12 cellular contexts compared by ENCODE assay signal in the genomic region with DNA sequence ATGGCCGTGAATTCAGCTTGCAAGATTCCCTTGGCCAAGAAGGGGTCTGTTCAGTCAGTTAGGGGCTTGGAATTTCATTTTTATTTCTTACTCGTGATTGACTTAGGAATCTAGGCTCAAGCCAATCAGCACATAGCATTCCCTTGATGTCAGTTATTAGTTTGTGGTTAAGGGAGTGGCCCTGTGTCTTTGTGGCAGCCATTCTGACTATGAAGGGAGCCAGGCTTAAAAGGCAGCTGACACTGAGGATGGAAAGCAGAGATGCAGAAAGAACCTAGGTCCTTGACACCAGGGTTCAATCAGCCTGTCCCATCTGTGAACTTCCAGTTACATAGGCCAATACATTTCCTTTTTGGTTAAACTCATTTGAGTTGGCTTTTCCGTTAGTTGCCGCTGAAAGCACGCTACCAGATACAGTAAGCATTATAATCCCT. TPM values are rescaled to one million over a fixed set of nuclear protein-coding genes. Genes with fewer than 3 reads are reported as not detected.
DNase-seq lines count a peak whose midpoint lies in the region; ATAC-seq and TF ChIP-seq lines count a peak whose summit lies in the region.
"Had no signal": no experiment of that assay in that cellular context is flagged by ENCODE, and none has a peak within 500 bp of the region (broad histone marks: within the 10 kb centered on the region; RNA-seq: fewer than 3 reads in every experiment).

No MANE protein-coding gene starts in this region.

- 0 out of 2 replicates have a peak, but pooled peaks cover 3% of the 10 kb centered on the region for H3F3A ChIP-seq in GM23338 (replicated peaks; ENCODE audit: low read depth)

- TF ChIP-seq CTCF in kidney epithelial cell (IDR thresholded peaks at IDR 0.05; ENCODE audit: insufficient read depth, low read length, poor library complexity, severe bottlenecking) (no peak), GM23338 (conservative IDR thresholded peaks at IDR 0.05; ENCODE audit: low read depth in 2 of 2) (no peak), endothelial cell (IDR thresholded peaks at IDR 0.05; ENCODE audit: unreplicated experiment) (no peak)

- no peaks in the 10 kb centered on the region for H3K36me3 ChIP-seq in kidney epithelial cell (ENCODE audit: control insufficient read depth, insufficient read depth, low read length)
- H3K36me3 ChIP-seq in GM23338 (ENCODE audit: insufficient read depth): no peaks in the 10 kb centered on the region

- H3K4me1 ChIP-seq in GM23338 (ENCODE audit: insufficient read depth): peaks cover 11% of the 10 kb centered on the region

- H2AFZ ChIP-seq in GM23338: no peak overlapping the region

- peak overlapping the region; percentile 42 for H3K4me3 Mint-ChIP-seq in activated naive CD8-positive, alpha-beta T cell treated with anti-CD3 and anti-CD28 coated beads for 36 hours
- no peak overlapping the region for H3K4me3 Mint-ChIP-seq in GM23338
- H3K4me3 Mint-ChIP-seq in endothelial cell (ENCODE audit: unreplicated experiment): no peak overlapping the region
- H3K4me3 Mint-ChIP-seq: activated CD4-positive, alpha-beta T cell treated with anti-CD3 and anti-CD28 coated beads for 36 hours had no signal

- H3K4me1 Mint-ChIP-seq in activated naive CD8-positive, alpha-beta T cell treated with anti-CD3 and anti-CD28 coated beads for 36 hours: peaks cover 48% of the 10 kb centered on the region
- H3K4me1 Mint-ChIP-seq in GM23338 (peaks cover 11% of the 10 kb centered on the region), endothelial cell (ENCODE audit: unreplicated experiment) (peaks cover 5% of the 10 kb centered on the region)

- H3K27ac Mint-ChIP-seq in activated naive CD8-positive, alpha-beta T cell treated with anti-CD3 and anti-CD28 coated beads for 36 hours: no peak overlapping the region
- H3K27ac Mint-ChIP-seq in GM23338: no peak overlapping the region
- no peak overlapping the region for H3K27ac Mint-ChIP-seq in endothelial cell (ENCODE audit: unreplicated experiment)
- H3K27ac Mint-ChIP-seq: activated CD4-positive, alpha-beta T cell treated with anti-CD3 and anti-CD28 coated beads for 36 hours had no signal

- no peak for ATAC-seq in GM23338
- ATAC-seq: activated CD4-positive, alpha-beta T cell treated with anti-CD3 and anti-CD28 coated beads for 36 hours had no signal

- H3K79me2 ChIP-seq in GM23338 (replicated peaks; ENCODE audit: insufficient read depth): no peaks in the 10 kb centered on the region

- no peaks in the 10 kb centered on the region for H3K27me3 ChIP-seq in kidney epithelial cell (ENCODE audit: control insufficient read depth, insufficient read depth, low read length)
- no peaks in the 10 kb centered on the region for H3K27me3 ChIP-seq in GM23338 (ENCODE audit: insufficient read depth)

- DNase-seq in COLO829 (ENCODE audit: low spot score) (peak; percentile 26), KG1 (lab: John Stamatoyannopoulos, UW) (peak; percentile 13), kidney epithelial cell (ENCODE audit: low read depth) (peak; percentile 29), GM23338 (ENCODE audit: low spot score) (no peak), globus pallidus (ENCODE audit: low spot score) (no peak), endothelial cell (ENCODE audit: low spot score) (no peak), RKO (ENCODE audit: low spot score) (no peak)
- no peak for DNase-seq in activated naive CD8-positive, alpha-beta T cell treated with anti-CD3 and anti-CD28 coated beads for 36 hours
- DNase-seq: activated CD4-positive, alpha-beta T cell treated with anti-CD3 and anti-CD28 coated beads for 36 hours; cortex of kidney; NCI-H510A; substantia nigra had no signal

- no peaks in the 10 kb centered on the region for H4K20me1 ChIP-seq in GM23338 (replicated peaks; ENCODE audit: insufficient read depth)

- no peaks in the 10 kb centered on the region for H3K9me3 Mint-ChIP-seq in activated naive CD8-positive, alpha-beta T cell treated with anti-CD3 and anti-CD28 coated beads for 36 hours
- H3K9me3 Mint-ChIP-seq in GM23338: no peaks in the 10 kb centered on the region
- H3K9me3 Mint-ChIP-seq in endothelial cell (ENCODE audit: unreplicated experiment): no peaks in the 10 kb centered on the region

- no peak overlapping the region for H3K4me3 ChIP-seq in kidney epithelial cell (ENCODE audit: low read depth, low read length)
- no peak overlapping the region for H3K4me3 ChIP-seq in GM23338

- peaks cover 6% of the 10 kb centered on the region for H3K36me3 Mint-ChIP-seq in activated naive CD8-positive, alpha-beta T cell treated with anti-CD3 and anti-CD28 coated beads for 36 hours
- H3K36me3 Mint-ChIP-seq in GM23338 (ENCODE audit: low read depth) (no peaks in the 10 kb centered on the region), endothelial cell (ENCODE audit: low read depth, unreplicated experiment) (no peaks in the 10 kb centered on the region)

- H3K9me2 ChIP-seq in GM23338 (ENCODE audit: insufficient read depth): no peaks in the 10 kb centered on the region

- peaks cover 13% of the 10 kb centered on the region for H3K27me3 Mint-ChIP-seq in activated naive CD8-positive, alpha-beta T cell treated with anti-CD3 and anti-CD28 coated beads for 36 hours
- H3K27me3 Mint-ChIP-seq in GM23338 (ENCODE audit: insufficient read depth, low read depth, poor library complexity): peaks cover 3% of the 10 kb centered on the region
- peaks cover 8% of the 10 kb centered on the region for H3K27me3 Mint-ChIP-seq in endothelial cell (ENCODE audit: unreplicated experiment)
- H3K27me3 Mint-ChIP-seq: activated CD4-positive, alpha-beta T cell treated with anti-CD3 and anti-CD28 coated beads for 36 hours had no signal

- no peak overlapping the region for H3K27ac ChIP-seq in GM23338 (ENCODE audit: low read depth)

- H3K4me2 ChIP-seq in GM23338: no peak overlapping the region

TF ChIP-seq in GM23338, 12 proteins besides CTCF, POLR2A, EP300 and RAD21 (continues in another document):
- TF ChIP-seq ZNF114 (CRISPR knock-in tag; IDR thresholded peaks at IDR 0.05): no peak
- no peak for TF ChIP-seq POLR2AphosphoS5 (IDR thresholded peaks at IDR 0.05; ENCODE audit: low read depth)
- TF ChIP-seq JUNB (IDR thresholded peaks at IDR 0.05; ENCODE audit: unreplicated experiment): no peak
- TF ChIP-seq, protein P1, sequence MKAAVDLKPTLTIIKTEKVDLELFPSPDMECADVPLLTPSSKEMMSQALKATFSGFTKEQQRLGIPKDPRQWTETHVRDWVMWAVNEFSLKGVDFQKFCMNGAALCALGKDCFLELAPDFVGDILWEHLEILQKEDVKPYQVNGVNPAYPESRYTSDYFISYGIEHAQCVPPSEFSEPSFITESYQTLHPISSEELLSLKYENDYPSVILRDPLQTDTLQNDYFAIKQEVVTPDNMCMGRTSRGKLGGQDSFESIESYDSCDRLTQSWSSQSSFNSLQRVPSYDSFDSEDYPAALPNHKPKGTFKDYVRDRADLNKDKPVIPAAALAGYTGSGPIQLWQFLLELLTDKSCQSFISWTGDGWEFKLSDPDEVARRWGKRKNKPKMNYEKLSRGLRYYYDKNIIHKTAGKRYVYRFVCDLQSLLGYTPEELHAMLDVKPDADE (IDR thresholded peaks at IDR 0.05): no peak
- no peak for TF ChIP-seq ZNF331 (CRISPR knock-in tag; IDR thresholded peaks at IDR 0.05; ENCODE audit: low read depth)
- no peak for TF ChIP-seq NANOG (IDR thresholded peaks at IDR 0.05; ENCODE audit: borderline replicate concordance)
- TF ChIP-seq STAT1 (IDR thresholded peaks at IDR 0.05; ENCODE audit: unreplicated experiment): no peak
- TF ChIP-seq CREB1 (CRISPR knock-in tag; IDR thresholded peaks at IDR 0.05; ENCODE audit: low read depth): no peak
- TF ChIP-seq EZH2 (IDR thresholded peaks at IDR 0.05; ENCODE audit: low read depth, unreplicated experiment): no peak

RNA-seq across cellular contexts. Expression of a gene that starts 48.1 kb away (rescaled TPM):
- 10 to 100 TPM; 42.1 to 45.5 TPM for total RNA-seq in activated naive CD8-positive, alpha-beta T cell treated with anti-CD3 and anti-CD28 coated beads for 36 hours
- 15.0 and 16.2 TPM in 2 replicates for total RNA-seq in kidney epithelial cell
- total RNA-seq in GM23338 (2014; rRNA removed; shearing (Covaris generic)): 20.3 and 21.0 TPM in 2 replicates
- polyA plus RNA-seq in GM23338 (2016; fragmentation: Nextera tagmentation; extraction: Ambion mirVana): 63.5 and 65.3 TPM in 2 replicates
- 39.7 TPM for total RNA-seq in endothelial cell (ENCODE audit: unreplicated experiment)

RNA-seq across cellular contexts. Expression of a gene that starts 54.6 kb away (rescaled TPM):
- total RNA-seq in activated naive CD8-positive, alpha-beta T cell treated with anti-CD3 and anti-CD28 coated beads for 36 hours: 10 to 100 TPM; 54.9 to 56.5 TPM
- total RNA-seq in kidney epithelial cell (25.7 and 28.6 TPM in 2 replicates), endothelial cell (ENCODE audit: unreplicated experiment) (64.7 TPM)
- 31.8 and 33.6 TPM in 2 replicates for total RNA-seq in GM23338 (2014; rRNA removed; shearing (Covaris generic))
- polyA plus RNA-seq in GM23338 (2016; fragmentation: Nextera tagmentation; extraction: Ambion mirVana): 11.9 and 12.1 TPM in 2 replicates

Comparison
In these comparisons a context has a peak if more than half of its experiments do, and no peak if none do; other contexts are left out.
1. DNase-seq: peak in COLO829 (single experiment), KG1 (single experiment) and kidney epithelial cell (single experiment); none in activated naive CD8-positive, alpha-beta T cell treated with anti-CD3 and anti-CD28 coated beads for 36 hours (single experiment), GM23338 (single experiment), globus pallidus (single experiment), endothelial cell (single experiment) and RKO (single experiment).